In the genomic region with DNA sequence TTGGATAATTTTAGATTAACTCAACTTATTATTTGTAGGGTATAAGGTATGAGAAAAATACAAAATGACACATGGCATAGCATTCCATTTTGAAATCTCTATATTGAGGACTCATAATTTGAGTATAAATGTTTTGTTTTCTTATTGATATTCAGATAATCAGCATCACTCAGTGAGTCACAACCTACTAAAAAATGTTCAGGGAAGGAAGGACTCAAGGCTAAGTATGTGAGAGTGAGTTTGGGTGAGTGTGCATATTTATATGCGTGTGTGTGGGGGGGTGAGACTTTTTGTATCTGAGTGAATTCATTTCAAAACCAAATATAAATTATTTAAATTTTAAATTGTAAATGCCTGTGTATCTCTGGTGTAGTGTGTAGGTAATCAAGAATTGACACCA, we compare ENCODE assay signal across 25 cellular contexts.
DNase-seq lines count a peak whose midpoint lies in the region; ATAC-seq, FAIRE-seq and TF ChIP-seq lines count a peak whose summit lies in the region.
"Had no signal": no experiment of that assay in that cellular context is flagged by ENCODE, and none has a peak within 500 bp of the region (broad histone marks: within the 10 kb centered on the region; RNA-seq: fewer than 3 reads in every experiment).

No MANE protein-coding gene starts in this region.

- H3K4me3 Mint-ChIP-seq in HFFc6, result no peak overlapping the region
- no peak overlapping the region for H3K4me3 Mint-ChIP-seq in astrocyte (ENCODE audit: unreplicated experiment)
- no peak overlapping the region for H3K4me3 Mint-ChIP-seq in naive thymus-derived CD4-positive, alpha-beta T cell
- H3K4me3 Mint-ChIP-seq in stimulated activated effector memory CD8-positive, alpha-beta T cell treated with anti-CD3 and anti-CD28 coated beads, Interleukin-12 subunit alpha, Interleukin-12 subunit beta, amount 100 ng/mL, for 72 hours, result no peak overlapping the region

- CTCF ChIA-PET in naive thymus-derived CD4-positive, alpha-beta T cell (lab: Charles Lee), result no interaction called here

- H3K36me3 Mint-ChIP-seq in HFFc6 (ENCODE audit: low read depth) (no peaks in the 10 kb centered on the region), astrocyte (ENCODE audit: low read depth, unreplicated experiment) (no peaks in the 10 kb centered on the region)
- no peaks in the 10 kb centered on the region for H3K36me3 Mint-ChIP-seq in naive thymus-derived CD4-positive, alpha-beta T cell
- no peaks in the 10 kb centered on the region for H3K36me3 Mint-ChIP-seq in stimulated activated effector memory CD8-positive, alpha-beta T cell treated with anti-CD3 and anti-CD28 coated beads, Interleukin-12 subunit alpha, Interleukin-12 subunit beta, amount 100 ng/mL, for 72 hours

- no peak overlapping the region for H3K4me2 ChIP-seq in astrocyte (ENCODE audit: low read length)

- H4K20me1 ChIP-seq in astrocyte (ENCODE audit: insufficient read depth, low read length), result no peaks in the 10 kb centered on the region

- H3K36me3 ChIP-seq in astrocyte (ENCODE audit: insufficient read depth, low read length), result no peaks in the 10 kb centered on the region
- no peaks in the 10 kb centered on the region for H3K36me3 ChIP-seq in naive thymus-derived CD4-positive, alpha-beta T cell (ENCODE audit: control insufficient read depth in 2 of 3, insufficient read depth in 3 of 3, low read length in 3 of 3)
- H3K36me3 ChIP-seq: HAP-1, SJSA1 had no signal

- intact Hi-C loops in naive thymus-derived CD4-positive, alpha-beta T cell (cut with micrococcal nuclease), result no loop called here

- POLR2A ChIA-PET in naive thymus-derived CD4-positive, alpha-beta T cell (lab: Charles Lee), result no interaction called here

- H3K4me1 ChIP-seq in astrocyte (ENCODE audit: insufficient read depth, low read length), result no peaks in the 10 kb centered on the region
- H3K4me1 ChIP-seq in naive thymus-derived CD4-positive, alpha-beta T cell (ENCODE audit: control insufficient read depth in 2 of 2, insufficient read depth in 2 of 2, low read length in 2 of 2), result no peaks in the 10 kb centered on the region
- H3K4me1 ChIP-seq: HAP-1, SJSA1 had no signal

- H3K9me3 ChIP-seq in astrocyte (ENCODE audit: insufficient read depth, low read depth, low read length), result no peaks in the 10 kb centered on the region
- no peaks in the 10 kb centered on the region for H3K9me3 ChIP-seq in naive thymus-derived CD4-positive, alpha-beta T cell (ENCODE audit: control insufficient read depth in 2 of 3, low read length in 3 of 3)
- H3K9me3 ChIP-seq: HAP-1, SJSA1 had no signal

- TF ChIP-seq CTCF in HFFc6 (IDR thresholded peaks at IDR 0.05) (no peak), astrocyte (IDR thresholded peaks at IDR 0.05; ENCODE audit: insufficient read depth, low read depth, low read length) (no peak)

- H3K27ac ChIP-seq in astrocyte (ENCODE audit: low read depth, low read length), result no peak overlapping the region
- H3K27ac ChIP-seq in naive thymus-derived CD4-positive, alpha-beta T cell (ENCODE audit: low read depth, low read length), result no peak overlapping the region
- H3K27ac ChIP-seq: SJSA1 had no signal

- H3K27me3 Mint-ChIP-seq in HFFc6 (ENCODE audit: insufficient read depth) (peaks cover 3% of the 10 kb centered on the region; the same call in 1 of the 2 replicates), astrocyte (ENCODE audit: low read depth, unreplicated experiment) (no peaks in the 10 kb centered on the region)
- no peaks in the 10 kb centered on the region for H3K27me3 Mint-ChIP-seq in naive thymus-derived CD4-positive, alpha-beta T cell

- peak; percentile 66 for DNase-seq in EH (ENCODE audit: low read depth)
- peak; percentile 9 for DNase-seq in HFFc6
- peak; percentile 5 for DNase-seq in astrocyte (ENCODE audit: low read depth)
- peak; percentile 56 for DNase-seq in iris pigment epithelial cell (ENCODE audit: low read depth)
- DNase-seq in naive thymus-derived CD4-positive, alpha-beta T cell, result no peak
- no peak for DNase-seq in stimulated activated effector memory CD8-positive, alpha-beta T cell treated with anti-CD3 and anti-CD28 coated beads, Interleukin-12 subunit alpha, Interleukin-12 subunit beta, amount 100 ng/mL, for 72 hours (ENCODE audit: low spot score in 2 of 2)
- DNase-seq: 8988T, ACHN, Calu3, DMS79 treated with DMSO at 0.1 percent for 48 hours, GOT3, KBM-7, MV-4-11, NCI-H1105, NCI-H1436 treated with DMSO at 0.1 percent for 48 hours, NCI-H187 treated with DMSO at 0.1 percent for 48 hours, NCI-H2107, NCI-H524 treated with DMSO at 0.1 percent for 48 hours, NCI-H774, PC-3, Right ventricle myocardium superior had no signal

- H2AFZ ChIP-seq in astrocyte (ENCODE audit: low read depth, low read length), result no peak overlapping the region

- no peak for ATAC-seq in naive thymus-derived CD4-positive, alpha-beta T cell
- ATAC-seq in GM18909 (IDR thresholded peaks at IDR 0.05; ENCODE audit: poor library complexity, unreplicated experiment) (no peak), GM21447 (IDR thresholded peaks at IDR 0.05; ENCODE audit: unreplicated experiment) (no peak)
- no peak for ATAC-seq in stimulated activated effector memory CD8-positive, alpha-beta T cell treated with anti-CD3 and anti-CD28 coated beads, Interleukin-12 subunit alpha, Interleukin-12 subunit beta, amount 100 ng/mL, for 72 hours
- ATAC-seq: PC-3 had no signal

- peaks cover 15% of the 10 kb centered on the region for H3K4me1 Mint-ChIP-seq in HFFc6 (ENCODE audit: low read depth)
- no peaks in the 10 kb centered on the region for H3K4me1 Mint-ChIP-seq in astrocyte (ENCODE audit: low read depth, unreplicated experiment)
- H3K4me1 Mint-ChIP-seq in naive thymus-derived CD4-positive, alpha-beta T cell, result no peaks in the 10 kb centered on the region
- no peaks in the 10 kb centered on the region for H3K4me1 Mint-ChIP-seq in stimulated activated effector memory CD8-positive, alpha-beta T cell treated with anti-CD3 and anti-CD28 coated beads, Interleukin-12 subunit alpha, Interleukin-12 subunit beta, amount 100 ng/mL, for 72 hours

- no peak overlapping the region; the same call in 1 of the 2 replicates for H3K27ac Mint-ChIP-seq in HFFc6
- no peak overlapping the region for H3K27ac Mint-ChIP-seq in astrocyte (ENCODE audit: unreplicated experiment)
- no peak overlapping the region for H3K27ac Mint-ChIP-seq in naive thymus-derived CD4-positive, alpha-beta T cell
- H3K27ac Mint-ChIP-seq in stimulated activated effector memory CD8-positive, alpha-beta T cell treated with anti-CD3 and anti-CD28 coated beads, Interleukin-12 subunit alpha, Interleukin-12 subunit beta, amount 100 ng/mL, for 72 hours, result no peak overlapping the region

- H3K4me3 ChIP-seq in astrocyte (ENCODE audit: insufficient read depth, low read depth, low read length), result no peak overlapping the region
- no peak overlapping the region for H3K4me3 ChIP-seq in naive thymus-derived CD4-positive, alpha-beta T cell (ENCODE audit: low read length)
- H3K4me3 ChIP-seq: HAP-1, SJSA1 had no signal

- H3K27me3 ChIP-seq in astrocyte (ENCODE audit: insufficient read depth, low read length), result no peaks in the 10 kb centered on the region
- H3K27me3 ChIP-seq in naive thymus-derived CD4-positive, alpha-beta T cell (ENCODE audit: control insufficient read depth in 2 of 2, insufficient read depth in 2 of 2, low read length in 2 of 2), result no peaks in the 10 kb centered on the region
- H3K27me3 ChIP-seq: SJSA1 had no signal

- FAIRE-seq in astrocyte (lab: Jason Lieb, UNC), result no peak

- H3K79me2 ChIP-seq in astrocyte (ENCODE audit: insufficient read depth, low read length), result no peaks in the 10 kb centered on the region

- H3K9me3 Mint-ChIP-seq in HFFc6 (no peaks in the 10 kb centered on the region), astrocyte (ENCODE audit: unreplicated experiment) (no peaks in the 10 kb centered on the region)
- peaks cover 0 to 19% (median 10%) of the 10 kb centered on the region in 11 donors for H3K9me3 Mint-ChIP-seq in naive thymus-derived CD4-positive, alpha-beta T cell
- peaks cover 24% of the 10 kb centered on the region for H3K9me3 Mint-ChIP-seq in stimulated activated effector memory CD8-positive, alpha-beta T cell treated with anti-CD3 and anti-CD28 coated beads, Interleukin-12 subunit alpha, Interleukin-12 subunit beta, amount 100 ng/mL, for 72 hours

- H3K9ac ChIP-seq in astrocyte (ENCODE audit: low read length), result no peak overlapping the region

Comparison
In these comparisons a context has a peak if more than half of its experiments do, and no peak if none do; other contexts are left out.
1. DNase-seq: peak in EH (single experiment), HFFc6 (single experiment), astrocyte (single experiment) and iris pigment epithelial cell (single experiment); none in naive thymus-derived CD4-positive, alpha-beta T cell (0 of 9) and stimulated activated effector memory CD8-positive, alpha-beta T cell treated with anti-CD3 and anti-CD28 coated beads, Interleukin-12 subunit alpha, Interleukin-12 subunit beta, amount 100 ng/mL, for 72 hours (0 of 2).